In the genomic region with DNA sequence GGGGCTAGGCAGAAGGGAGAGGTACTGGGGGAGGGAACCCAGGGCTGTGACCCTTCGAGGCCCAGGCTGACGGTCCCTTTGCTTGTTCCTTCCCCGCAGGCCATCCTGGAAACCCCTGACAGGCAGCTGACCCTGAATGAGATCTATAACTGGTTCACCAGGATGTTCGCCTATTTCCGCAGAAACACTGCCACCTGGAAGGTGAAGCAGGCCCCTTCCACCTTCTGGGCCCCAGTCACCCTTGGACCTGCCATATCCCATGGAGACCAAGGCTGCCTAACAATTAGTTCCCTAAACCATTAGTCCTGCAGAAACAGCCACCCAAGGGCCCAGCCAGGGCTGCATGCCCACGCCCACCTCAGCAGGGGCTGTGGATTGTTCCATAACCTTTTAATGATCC, we compare ENCODE assay signal across 19 cellular contexts.
"Had no signal": no experiment of that assay in that cellular context is flagged by ENCODE, and none has a peak within 500 bp of the region (broad histone marks: within the 10 kb centered on the region; RNA-seq: fewer than 3 reads in every experiment).

No MANE protein-coding gene starts in this region.

- H3K27me3 ChIP-seq: dorsolateral prefrontal cortex, heart left ventricle, left lung, neutrophil, spleen, stomach, transverse colon had no signal

- H3K4me3 Mint-ChIP-seq: nephron had no signal

- DNase-seq: cortex of kidney; dorsolateral prefrontal cortex; effector CD8-positive, alpha-beta T cell; foreskin melanocyte; heart left ventricle; kidney glomerular epithelial cell; left lung; mesenchymal stem cell; midbrain; spleen; stimulated activated CD4-positive, alpha-beta T cell treated with anti-CD3 and anti-CD28 coated beads, Interleukin-2, amount 100 ng/mL, for 24 hours; stimulated activated naive CD4-positive, alpha-beta T cell; stomach; transverse colon had no signal

- H3K9me3 ChIP-seq: heart left ventricle, left lung, neutrophil, spleen, stomach, thoracic aorta, transverse colon had no signal

- H3K4me1 ChIP-seq: heart left ventricle, left lung, spleen, transverse colon had no signal

- H3K36me3 ChIP-seq: neutrophil, transverse colon had no signal

- H3K4me3 ChIP-seq: dorsolateral prefrontal cortex, heart left ventricle, left lung, lung, spleen, stomach, thoracic aorta, transverse colon had no signal

- H3K27ac ChIP-seq: heart left ventricle, left lung, neutrophil, spleen, stomach, thoracic aorta, transverse colon had no signal

- H3K9me3 Mint-ChIP-seq: nephron had no signal

- FAIRE-seq: islet of Langerhans had no signal
